Comparison of ENCODE assay signal across 8 cellular contexts in the genomic region with DNA sequence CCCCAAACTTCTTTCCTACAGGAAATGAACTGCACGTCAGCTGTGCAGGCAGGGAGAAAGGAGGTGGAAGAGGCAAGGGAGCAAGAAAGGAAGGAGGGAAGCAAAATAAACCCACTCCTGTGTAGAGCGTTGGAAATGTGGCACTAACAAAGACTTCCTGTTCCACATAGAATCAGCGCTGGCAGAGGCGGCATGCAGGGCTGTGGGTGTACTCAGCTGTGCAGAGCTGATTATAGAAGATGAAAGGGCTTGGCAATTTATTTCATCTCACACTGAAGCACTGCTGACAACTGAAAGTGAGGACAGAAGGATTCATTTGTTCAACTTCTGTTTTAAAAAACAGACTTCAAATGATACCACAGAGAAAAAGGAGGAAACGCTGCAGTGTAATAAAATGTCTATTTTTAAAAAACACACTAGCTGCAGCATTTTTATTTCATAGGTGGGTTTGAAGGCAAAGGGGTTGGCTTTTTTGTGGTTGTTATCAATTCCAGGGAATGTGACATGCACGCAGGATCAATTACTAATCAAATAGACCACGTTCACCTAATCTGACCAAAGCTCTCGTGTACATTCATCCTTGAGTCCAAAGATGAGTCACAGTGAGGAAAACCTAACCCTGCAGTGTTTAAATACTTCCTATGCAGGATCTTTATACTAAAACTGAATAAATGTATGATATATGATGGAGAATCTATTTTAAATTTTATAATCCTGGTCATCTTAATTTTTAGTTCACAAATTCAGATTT.
A peak's percentile ranks its signal among the peaks of the same experiment; 100 is the strongest.
DNase-seq lines count a peak whose midpoint lies in the region; ATAC-seq and TF ChIP-seq lines count a peak whose summit lies in the region.

No MANE protein-coding gene starts in this region.

- in situ Hi-C loops in KBM-7 (cut with MboI; ENCODE audit: low pct_unique_long_range_greater_than_20kb, low sequenced_read_pairs) (no loop called here), HAP-1 (cut with MboI; ENCODE audit: low sequenced_read_pairs) (no loop called here)

- no peaks in the 10 kb centered on the region for H3K27me3 Mint-ChIP-seq in activated CD8-positive, alpha-beta T cell treated with anti-CD3 and anti-CD28 coated beads for 36 hours

- H3K4me1 Mint-ChIP-seq in activated CD8-positive, alpha-beta T cell treated with anti-CD3 and anti-CD28 coated beads for 36 hours (ENCODE audit: low read depth), result peaks cover 15% of the 10 kb centered on the region

- H3K36me3 ChIP-seq in A673 (ENCODE audit: insufficient read depth, low read length, poor library complexity, severe bottlenecking) (no peaks in the 10 kb centered on the region), HAP-1 (replicated peaks) (no peaks in the 10 kb centered on the region)

- no peak overlapping the region for H3K4me3 Mint-ChIP-seq in activated CD8-positive, alpha-beta T cell treated with anti-CD3 and anti-CD28 coated beads for 36 hours

- H3K27ac ChIP-seq in A673 (ENCODE audit: low read depth, low read length, poor library complexity, severe bottlenecking), result no peak overlapping the region

- ATAC-seq in activated CD8-positive, alpha-beta T cell treated with anti-CD3 and anti-CD28 coated beads for 36 hours, result peak; percentile 58
- ATAC-seq in left colon (peak; percentile 98), GM18867 (IDR thresholded peaks at IDR 0.05; ENCODE audit: unreplicated experiment) (no peak), GM21723 (IDR thresholded peaks at IDR 0.05; ENCODE audit: unreplicated experiment) (no peak)

- CTCF ChIA-PET in A673 (lab: Charles Lee), result no interaction called here
- CTCF ChIA-PET in activated CD8-positive, alpha-beta T cell treated with anti-CD3 and anti-CD28 coated beads for 36 hours (lab: Charles Lee), result no interaction called here

- H3K4me1 ChIP-seq in A673 (ENCODE audit: insufficient read depth, low read length, poor library complexity, severe bottlenecking), result no peaks in the 10 kb centered on the region
- no peaks in the 10 kb centered on the region for H3K4me1 ChIP-seq in HAP-1

- H3K4me3 ChIP-seq in A673 (ENCODE audit: low read depth, low read length, poor library complexity, severe bottlenecking) (no peak overlapping the region), HAP-1 (no peak overlapping the region)

- H3K36me3 Mint-ChIP-seq in activated CD8-positive, alpha-beta T cell treated with anti-CD3 and anti-CD28 coated beads for 36 hours (ENCODE audit: low read depth), result no peaks in the 10 kb centered on the region

- BruUV-seq in A673 (replicated peaks; lab: Mats Ljungman, UMichigan), result no TSS peak

- H3K9me3 ChIP-seq in A673 (ENCODE audit: low read depth, low read length, poor library complexity, severe bottlenecking), result no peaks in the 10 kb centered on the region
- H3K9me3 ChIP-seq in HAP-1, result no peaks in the 10 kb centered on the region

- peaks cover 1% of the 10 kb centered on the region for H3K9me3 Mint-ChIP-seq in activated CD8-positive, alpha-beta T cell treated with anti-CD3 and anti-CD28 coated beads for 36 hours

- TF ChIP-seq CTCF in A673 (conservative IDR thresholded peaks at IDR 0.05; ENCODE audit: low read depth, low read length), result no peak
- TF ChIP-seq CTCF in activated CD8-positive, alpha-beta T cell treated with anti-CD3 and anti-CD28 coated beads for 36 hours (IDR thresholded peaks at IDR 0.05), result no peak

- no peaks in the 10 kb centered on the region for H3K27me3 ChIP-seq in A673 (replicated peaks; ENCODE audit: insufficient read depth, low read depth, low read length, poor library complexity)
- H3K27me3 ChIP-seq in HAP-1 (ENCODE audit: low read depth), result no peaks in the 10 kb centered on the region

- H3K27ac Mint-ChIP-seq in activated CD8-positive, alpha-beta T cell treated with anti-CD3 and anti-CD28 coated beads for 36 hours, result no peak overlapping the region

- POLR2A ChIA-PET in A673 (lab: Charles Lee; ENCODE audit: low non-redundant PET), result interaction anchor here (0.7 kb wide), 1 partner anchor 573 kb away, joined by 3 read pairs; no protein-coding TSS in a partner anchor
- POLR2A ChIA-PET in activated CD8-positive, alpha-beta T cell treated with anti-CD3 and anti-CD28 coated beads for 36 hours (lab: Charles Lee), result no interaction called here

- intact Hi-C loops in A673 (cut with micrococcal nuclease; ENCODE audit: unreplicated experiment), result no loop called here
- intact Hi-C loops in activated CD8-positive, alpha-beta T cell treated with anti-CD3 and anti-CD28 coated beads for 36 hours (cut with micrococcal nuclease), result no loop called here
- intact Hi-C loops in left colon (cut with DNase I, micrococcal nuclease), result no loop called here

- peak; percentile 4 for DNase-seq in A673 (ENCODE audit: low spot score)
- DNase-seq in KBM-7, result peak; percentile 87
- peak; percentile 25 for DNase-seq in activated CD8-positive, alpha-beta T cell treated with anti-CD3 and anti-CD28 coated beads for 36 hours
- DNase-seq in left colon, result peak; percentile 37 to 54
- DNase-seq in central memory CD4-positive, alpha-beta T cell, result no peak
- DNase-seq in HAP-1 (ENCODE audit: low spot score in 2 of 2), result no peak

Comparison
In these comparisons a context has a peak if more than half of its experiments do, and no peak if none do; other contexts are left out.
1. DNase-seq: peak in A673 (single experiment), KBM-7 (single experiment), activated CD8-positive, alpha-beta T cell treated with anti-CD3 and anti-CD28 coated beads for 36 hours (single experiment) and left colon (2 of 2); none in central memory CD4-positive, alpha-beta T cell (single experiment) and HAP-1 (0 of 2).
2. ATAC-seq: peak in activated CD8-positive, alpha-beta T cell treated with anti-CD3 and anti-CD28 coated beads for 36 hours (single experiment) and left colon (single experiment); none in GM18867 (single experiment) and GM21723 (single experiment).